8 cellular contexts compared by ENCODE assay signal in genomic region chr17:7885357-7886226, GRCh38.
DNase-seq lines count a peak whose midpoint lies in the region; ATAC-seq lines count a peak whose summit lies in the region.

No MANE protein-coding gene starts in this region.

- H3K27ac Mint-ChIP-seq in stimulated activated effector memory CD8-positive, alpha-beta T cell treated with anti-CD3 and anti-CD28 coated beads, Interleukin-12 subunit alpha, Interleukin-12 subunit beta, amount 100 ng/mL, for 72 hours = no peak overlapping the region

- DNase-seq in activated gamma-delta T cell treated with Interleukin-2 at 50 U/mL for 16 hours = peak; percentile 34
- no peak for DNase-seq in activated gamma-delta T cell (lab: John Stamatoyannopoulos, UW)
- DNase-seq in NCI-H1092 treated with DMSO at 0.1 percent for 48 hours (lab: John Stamatoyannopoulos, UW) = peak; percentile 61
- DNase-seq in activated CD4-positive, CD25-positive, alpha-beta regulatory T cell treated with anti-CD3 and anti-CD28 coated beads, Interleukin-2, amount 50 U/mL, for 72 hours = peak; percentile 71
- peak; percentile 25 for DNase-seq in effector CD4-positive, alpha-beta T cell
- peak; percentile 34 for DNase-seq in medulla oblongata (ENCODE audit: extremely low spot score)
- DNase-seq in stimulated activated effector memory CD8-positive, alpha-beta T cell treated with anti-CD3 and anti-CD28 coated beads, Interleukin-12 subunit alpha, Interleukin-12 subunit beta, amount 100 ng/mL, for 72 hours (ENCODE audit: low spot score in 2 of 2) = peak; percentile 44 to 85
- DNase-seq in amniotic stem cell (lab: John Stamatoyannopoulos, UW) = no peak

- H3K9me3 Mint-ChIP-seq in stimulated activated effector memory CD8-positive, alpha-beta T cell treated with anti-CD3 and anti-CD28 coated beads, Interleukin-12 subunit alpha, Interleukin-12 subunit beta, amount 100 ng/mL, for 72 hours = no peaks in the 10 kb centered on the region

- ATAC-seq in stimulated activated effector memory CD8-positive, alpha-beta T cell treated with anti-CD3 and anti-CD28 coated beads, Interleukin-12 subunit alpha, Interleukin-12 subunit beta, amount 100 ng/mL, for 72 hours = peak; percentile 41

- H3K4me3 Mint-ChIP-seq in stimulated activated effector memory CD8-positive, alpha-beta T cell treated with anti-CD3 and anti-CD28 coated beads, Interleukin-12 subunit alpha, Interleukin-12 subunit beta, amount 100 ng/mL, for 72 hours = no peak overlapping the region

- no peaks in the 10 kb centered on the region for H3K36me3 Mint-ChIP-seq in stimulated activated effector memory CD8-positive, alpha-beta T cell treated with anti-CD3 and anti-CD28 coated beads, Interleukin-12 subunit alpha, Interleukin-12 subunit beta, amount 100 ng/mL, for 72 hours

- peaks cover 7% of the 10 kb centered on the region for H3K4me1 Mint-ChIP-seq in stimulated activated effector memory CD8-positive, alpha-beta T cell treated with anti-CD3 and anti-CD28 coated beads, Interleukin-12 subunit alpha, Interleukin-12 subunit beta, amount 100 ng/mL, for 72 hours

Comparison
In these comparisons a context has a peak if more than half of its experiments do, and no peak if none do; other contexts are left out.
1. DNase-seq: peak in activated gamma-delta T cell treated with Interleukin-2 at 50 U/mL for 16 hours (single experiment), NCI-H1092 treated with DMSO at 0.1 percent for 48 hours (single experiment), activated CD4-positive, CD25-positive, alpha-beta regulatory T cell treated with anti-CD3 and anti-CD28 coated beads, Interleukin-2, amount 50 U/mL, for 72 hours (single experiment), effector CD4-positive, alpha-beta T cell (single experiment), medulla oblongata (single experiment) and stimulated activated effector memory CD8-positive, alpha-beta T cell treated with anti-CD3 and anti-CD28 coated beads, Interleukin-12 subunit alpha, Interleukin-12 subunit beta, amount 100 ng/mL, for 72 hours (2 of 2); none in activated gamma-delta T cell (single experiment) and amniotic stem cell (single experiment).